In the genomic region with DNA sequence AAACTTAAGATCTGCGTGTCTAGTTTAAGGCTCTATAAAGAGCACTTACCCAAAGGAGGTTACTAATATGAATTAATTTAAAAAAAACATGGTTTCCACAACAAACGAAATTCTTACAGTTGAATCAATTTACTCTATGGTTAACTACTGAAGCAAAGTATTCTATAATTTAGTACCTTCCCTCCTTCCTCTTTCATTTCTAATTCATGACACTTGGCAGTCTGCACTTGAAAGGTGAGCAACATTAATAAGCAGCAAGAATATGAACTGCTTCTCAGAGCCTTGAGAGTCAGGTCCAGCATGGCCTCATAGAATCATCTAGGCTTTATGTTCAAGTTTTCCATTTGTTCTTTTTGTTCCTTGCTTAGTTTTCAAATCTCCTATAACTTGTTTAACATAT, we compare ENCODE assay signal across 28 cellular contexts.
"Had no signal": no experiment of that assay in that cellular context is flagged by ENCODE, and none has a peak within 500 bp of the region (broad histone marks: within the 10 kb centered on the region; RNA-seq: fewer than 3 reads in every experiment).

No MANE protein-coding gene starts in this region.

- H3K36me3 ChIP-seq: brain microvascular endothelial cell had no signal

- H3K27me3 Mint-ChIP-seq: activated CD4-positive, alpha-beta memory T cell treated with anti-CD3 and anti-CD28 coated beads, Interleukin-2, amount 10 ng/mL, durations not matched to agents 7 days and 5 days; activated CD4-positive, alpha-beta T cell treated with anti-CD3 and anti-CD28 coated beads, Interleukin-2, amount 10 ng/mL, durations not matched to agents 7 days and 5 days; activated naive CD8-positive, alpha-beta T cell; activated T-cell treated with anti-CD3 and anti-CD28 coated beads, Interleukin-2, amount 50 U/mL, for 24 hours; activated T-helper 17 cell treated with anti-CD3 and anti-CD28 coated beads, Interleukin-2, amount 50 U/mL, for 72 hours; central memory CD8-positive, alpha-beta T cell; dendritic cell treated with granulocyte-macrophage colony-stimulating factor and Interleukin-4, amounts not matched to agents 40 ng/mL and 50 ng/mL, for 4 days had no signal

- DNase-seq: activated CD4-positive, alpha-beta memory T cell treated with anti-CD3 and anti-CD28 coated beads, Interleukin-2, amount 10 ng/mL, durations not matched to agents 7 days and 5 days; activated CD4-positive, alpha-beta T cell treated with anti-CD3 and anti-CD28 coated beads for 1 hour; activated CD4-positive, alpha-beta T cell treated with anti-CD3 and anti-CD28 coated beads for 4 hours; activated CD4-positive, alpha-beta T cell treated with anti-CD3 and anti-CD28 coated beads, Interleukin-2, amount 10 ng/mL, durations not matched to agents 7 days and 5 days; activated CD4-positive, alpha-beta T cell treated with anti-CD3 and anti-CD28 coated beads, Interleukin-2, amount 50 U/mL, for 4 hours; activated CD8-positive, alpha-beta memory T cell treated with anti-CD3 and anti-CD28 coated beads, Interleukin-2, amount 50 U/mL, for 48 hours; activated effector memory CD4-positive, alpha-beta T cell treated with Interleukin-2 at 50 U/mL for 16 hours; activated gamma-delta T cell treated with Interleukin-2 at 50 U/mL for 16 hours; activated naive CD4-positive, alpha-beta T cell treated with anti-CD3 and anti-CD28 coated beads, Interleukin-2, amount 50 U/mL, for 16 hours; activated naive CD4-positive, alpha-beta T cell treated with Interleukin-2 at 50 U/mL for 16 hours; activated T-cell treated with anti-CD3 and anti-CD28 coated beads for 4 hours; activated T-cell treated with anti-CD3 and anti-CD28 coated beads, Interleukin-2, amount 50 U/mL, for 24 hours; amniotic stem cell; anterior cingulate cortex; brain microvascular endothelial cell; dorsolateral prefrontal cortex; effector memory CD4-positive, alpha-beta T cell; endodermal cell; foreskin fibroblast; gastrocnemius medialis; heart right ventricle; T-helper 2 cell had no signal

- ATAC-seq: activated T-helper 17 cell treated with anti-CD3 and anti-CD28 coated beads, Interleukin-2, amount 50 U/mL, for 72 hours; esophagus mucosa; gastrocnemius medialis; heart right ventricle had no signal

- H3K27ac ChIP-seq: brain microvascular endothelial cell, coronary artery, dorsolateral prefrontal cortex, gastrocnemius medialis, heart right ventricle had no signal

- H3K9me3 ChIP-seq: gastrocnemius medialis, heart right ventricle had no signal

- H3K27me3 ChIP-seq: brain microvascular endothelial cell, dorsolateral prefrontal cortex, gastrocnemius medialis, heart right ventricle had no signal

- H3K4me1 ChIP-seq: gastrocnemius medialis, heart right ventricle had no signal

- H3K4me3 ChIP-seq: coronary artery, dorsolateral prefrontal cortex, gastrocnemius medialis, heart right ventricle had no signal

- H3K9me3 Mint-ChIP-seq: activated CD4-positive, alpha-beta memory T cell treated with anti-CD3 and anti-CD28 coated beads, Interleukin-2, amount 10 ng/mL, durations not matched to agents 7 days and 5 days; activated CD4-positive, alpha-beta T cell treated with anti-CD3 and anti-CD28 coated beads, Interleukin-2, amount 10 ng/mL, durations not matched to agents 7 days and 5 days; activated T-cell treated with anti-CD3 and anti-CD28 coated beads, Interleukin-2, amount 50 U/mL, for 24 hours; activated T-helper 17 cell treated with anti-CD3 and anti-CD28 coated beads, Interleukin-2, amount 50 U/mL, for 72 hours; central memory CD8-positive, alpha-beta T cell; dendritic cell treated with granulocyte-macrophage colony-stimulating factor and Interleukin-4, amounts not matched to agents 40 ng/mL and 50 ng/mL, for 4 days; endodermal cell had no signal

- H3K27ac Mint-ChIP-seq: activated CD4-positive, alpha-beta memory T cell treated with anti-CD3 and anti-CD28 coated beads, Interleukin-2, amount 10 ng/mL, durations not matched to agents 7 days and 5 days; activated CD4-positive, alpha-beta T cell treated with anti-CD3 and anti-CD28 coated beads, Interleukin-2, amount 10 ng/mL, durations not matched to agents 7 days and 5 days; activated naive CD8-positive, alpha-beta T cell; activated T-cell treated with anti-CD3 and anti-CD28 coated beads, Interleukin-2, amount 50 U/mL, for 24 hours; activated T-helper 17 cell treated with anti-CD3 and anti-CD28 coated beads, Interleukin-2, amount 50 U/mL, for 72 hours; dendritic cell treated with granulocyte-macrophage colony-stimulating factor and Interleukin-4, amounts not matched to agents 40 ng/mL and 50 ng/mL, for 4 days; endodermal cell had no signal

- H3K4me3 Mint-ChIP-seq: activated CD4-positive, alpha-beta memory T cell treated with anti-CD3 and anti-CD28 coated beads, Interleukin-2, amount 10 ng/mL, durations not matched to agents 7 days and 5 days; activated CD4-positive, alpha-beta T cell treated with anti-CD3 and anti-CD28 coated beads, Interleukin-2, amount 10 ng/mL, durations not matched to agents 7 days and 5 days; activated naive CD8-positive, alpha-beta T cell; activated T-cell treated with anti-CD3 and anti-CD28 coated beads, Interleukin-2, amount 50 U/mL, for 24 hours; activated T-helper 17 cell treated with anti-CD3 and anti-CD28 coated beads, Interleukin-2, amount 50 U/mL, for 72 hours; central memory CD8-positive, alpha-beta T cell; dendritic cell treated with granulocyte-macrophage colony-stimulating factor and Interleukin-4, amounts not matched to agents 40 ng/mL and 50 ng/mL, for 4 days; endodermal cell had no signal

- H3K4me1 Mint-ChIP-seq: activated CD4-positive, alpha-beta memory T cell treated with anti-CD3 and anti-CD28 coated beads, Interleukin-2, amount 10 ng/mL, durations not matched to agents 7 days and 5 days; activated CD4-positive, alpha-beta T cell treated with anti-CD3 and anti-CD28 coated beads, Interleukin-2, amount 10 ng/mL, durations not matched to agents 7 days and 5 days; activated T-helper 17 cell treated with anti-CD3 and anti-CD28 coated beads, Interleukin-2, amount 50 U/mL, for 72 hours; central memory CD8-positive, alpha-beta T cell had no signal
